ENCODE assay signal across 12 cellular contexts in genomic region chr6:110255356-110255755, GRCh38.
DNase-seq lines count a peak whose midpoint lies in the region; ATAC-seq and TF ChIP-seq lines count a peak whose summit lies in the region.
"Had no signal": no experiment of that assay in that cellular context is flagged by ENCODE, and none has a peak within 500 bp of the region (broad histone marks: within the 10 kb centered on the region; RNA-seq: fewer than 3 reads in every experiment).

No MANE protein-coding gene starts in this region.

- TF ChIP-seq CTCF in hepatocyte (IDR thresholded peaks at IDR 0.05; ENCODE audit: poor library complexity) (no peak), prostate gland (IDR thresholded peaks at IDR 0.05) (no peak)

- no peak overlapping the region for H2AFZ ChIP-seq in hepatocyte

- H3K79me2 ChIP-seq in hepatocyte: no peaks in the 10 kb centered on the region

- H3K36me3 ChIP-seq in hepatocyte (replicated peaks; ENCODE audit: insufficient read depth, low read depth) (no peaks in the 10 kb centered on the region), prostate gland (no peaks in the 10 kb centered on the region)

- CTCF ChIA-PET in activated CD4-positive, alpha-beta memory T cell treated with anti-CD3 and anti-CD28 coated beads for 36 hours (lab: Charles Lee): no interaction called here

- H3K9me3 ChIP-seq in hepatocyte (ENCODE audit: low read depth) (no peaks in the 10 kb centered on the region), prostate gland (no peaks in the 10 kb centered on the region)
- H3K9me3 ChIP-seq: mucosa of descending colon had no signal

- H3K27ac ChIP-seq in hepatocyte: no peak overlapping the region
- no peak overlapping the region for H3K27ac ChIP-seq in prostate gland

- no peak for TF ChIP-seq POLR2A in prostate gland (IDR thresholded peaks at IDR 0.05)

- H3K4me3 Mint-ChIP-seq in activated CD4-positive, alpha-beta memory T cell treated with anti-CD3 and anti-CD28 coated beads for 36 hours: no peak overlapping the region
- no peak overlapping the region for H3K4me3 Mint-ChIP-seq in activated T-helper 1 cell treated with anti-CD3 and anti-CD28 coated beads, Interleukin-12 subunit alpha, Interleukin-12 subunit beta, Interleukin-2, Interleukin-4 antibody, amounts not matched to agents 30 ng/mL and 10 ng/mL and 1 ng/mL, durations not matched to agents 14 hours and 24 hours and 36 hours
- H3K4me3 Mint-ChIP-seq: dendritic cell treated with granulocyte-macrophage colony-stimulating factor and Interleukin-4, amounts not matched to agents 40 ng/mL and 50 ng/mL, for 4 days had no signal

- intact Hi-C loops in activated CD4-positive, alpha-beta memory T cell treated with anti-CD3 and anti-CD28 coated beads for 36 hours (cut with micrococcal nuclease): no loop called here
- intact Hi-C loops in prostate gland (cut with DNase I): no loop called here
- intact Hi-C loops in activated T-helper 1 cell treated with anti-CD3 and anti-CD28 coated beads, Interleukin-12 subunit alpha, Interleukin-12 subunit beta, Interleukin-2, Interleukin-4 antibody, amounts not matched to agents 30 ng/mL and 10 ng/mL and 1 ng/mL, durations not matched to agents 14 hours and 24 hours and 36 hours (cut with micrococcal nuclease): no loop called here

- no peaks in the 10 kb centered on the region for H4K20me1 ChIP-seq in hepatocyte (ENCODE audit: insufficient read depth, poor library complexity, severe bottlenecking)

- H3K4me1 ChIP-seq in hepatocyte (ENCODE audit: insufficient read depth) (no peaks in the 10 kb centered on the region), prostate gland (replicated peaks) (no peaks in the 10 kb centered on the region)

- ATAC-seq in GM18511 (IDR thresholded peaks at IDR 0.05; ENCODE audit: unreplicated experiment): no peak
- ATAC-seq: mucosa of descending colon had no signal

- no peak overlapping the region for H3K4me3 ChIP-seq in hepatocyte
- no peak overlapping the region for H3K4me3 ChIP-seq in prostate gland
- H3K4me3 ChIP-seq: mucosa of descending colon had no signal

- no peaks in the 10 kb centered on the region for H3K9me2 ChIP-seq in hepatocyte (replicated peaks; ENCODE audit: insufficient read depth)

- peak; percentile 60 for DNase-seq in AG08396 (ENCODE audit: low spot score)
- peak; percentile 23 for DNase-seq in HPDE6-E6E7 (ENCODE audit: extremely low spot score)
- DNase-seq in activated CD4-positive, alpha-beta memory T cell treated with anti-CD3 and anti-CD28 coated beads for 36 hours: peak; percentile 29
- peak; percentile 63 for DNase-seq in hepatocyte (ENCODE audit: low spot score)
- no peak for DNase-seq in prostate gland (ENCODE audit: low spot score)
- no peak for DNase-seq in effector CD8-positive, alpha-beta T cell (lab: John Stamatoyannopoulos, UW)
- DNase-seq in activated T-helper 1 cell treated with anti-CD3 and anti-CD28 coated beads, Interleukin-12 subunit alpha, Interleukin-12 subunit beta, Interleukin-2, Interleukin-4 antibody, amounts not matched to agents 30 ng/mL and 10 ng/mL and 1 ng/mL, durations not matched to agents 14 hours and 24 hours and 36 hours (ENCODE audit: low spot score): no peak
- DNase-seq: DMS79 treated with DMSO at 0.1 percent for 48 hours, T-helper 9 cell had no signal

- H3K4me2 ChIP-seq in hepatocyte: no peak overlapping the region

- H3K27me3 Mint-ChIP-seq in activated CD4-positive, alpha-beta memory T cell treated with anti-CD3 and anti-CD28 coated beads for 36 hours: peaks cover 4% of the 10 kb centered on the region
- no peaks in the 10 kb centered on the region for H3K27me3 Mint-ChIP-seq in activated T-helper 1 cell treated with anti-CD3 and anti-CD28 coated beads, Interleukin-12 subunit alpha, Interleukin-12 subunit beta, Interleukin-2, Interleukin-4 antibody, amounts not matched to agents 30 ng/mL and 10 ng/mL and 1 ng/mL, durations not matched to agents 14 hours and 24 hours and 36 hours (ENCODE audit: insufficient read depth)
- H3K27me3 Mint-ChIP-seq: dendritic cell treated with granulocyte-macrophage colony-stimulating factor and Interleukin-4, amounts not matched to agents 40 ng/mL and 50 ng/mL, for 4 days had no signal

- H3K27me3 ChIP-seq in hepatocyte (no peaks in the 10 kb centered on the region), prostate gland (replicated peaks; ENCODE audit: insufficient read depth) (no peaks in the 10 kb centered on the region)

- no peaks in the 10 kb centered on the region for H3K4me1 Mint-ChIP-seq in activated CD4-positive, alpha-beta memory T cell treated with anti-CD3 and anti-CD28 coated beads for 36 hours (ENCODE audit: low read depth)
- no peaks in the 10 kb centered on the region for H3K4me1 Mint-ChIP-seq in activated T-helper 1 cell treated with anti-CD3 and anti-CD28 coated beads, Interleukin-12 subunit alpha, Interleukin-12 subunit beta, Interleukin-2, Interleukin-4 antibody, amounts not matched to agents 30 ng/mL and 10 ng/mL and 1 ng/mL, durations not matched to agents 14 hours and 24 hours and 36 hours (ENCODE audit: low read depth)

- H3K9me3 Mint-ChIP-seq in activated CD4-positive, alpha-beta memory T cell treated with anti-CD3 and anti-CD28 coated beads for 36 hours: peaks cover 13% of the 10 kb centered on the region
- H3K9me3 Mint-ChIP-seq in activated T-helper 1 cell treated with anti-CD3 and anti-CD28 coated beads, Interleukin-12 subunit alpha, Interleukin-12 subunit beta, Interleukin-2, Interleukin-4 antibody, amounts not matched to agents 30 ng/mL and 10 ng/mL and 1 ng/mL, durations not matched to agents 14 hours and 24 hours and 36 hours: no peaks in the 10 kb centered on the region

- H3K36me3 Mint-ChIP-seq in activated CD4-positive, alpha-beta memory T cell treated with anti-CD3 and anti-CD28 coated beads for 36 hours: no peaks in the 10 kb centered on the region
- no peaks in the 10 kb centered on the region for H3K36me3 Mint-ChIP-seq in activated T-helper 1 cell treated with anti-CD3 and anti-CD28 coated beads, Interleukin-12 subunit alpha, Interleukin-12 subunit beta, Interleukin-2, Interleukin-4 antibody, amounts not matched to agents 30 ng/mL and 10 ng/mL and 1 ng/mL, durations not matched to agents 14 hours and 24 hours and 36 hours (ENCODE audit: low read depth)

- WGBS in hepatocyte (ENCODE audit: low lambda C conversion rate, missing lambda C conversion rate): 24% methylated on average over 5 of the region's 5 CpGs
- WGBS in prostate gland: 15% methylated on average over 5 of the region's 5 CpGs

- H3K27ac Mint-ChIP-seq in activated CD4-positive, alpha-beta memory T cell treated with anti-CD3 and anti-CD28 coated beads for 36 hours: no peak overlapping the region
- H3K27ac Mint-ChIP-seq in activated T-helper 1 cell treated with anti-CD3 and anti-CD28 coated beads, Interleukin-12 subunit alpha, Interleukin-12 subunit beta, Interleukin-2, Interleukin-4 antibody, amounts not matched to agents 30 ng/mL and 10 ng/mL and 1 ng/mL, durations not matched to agents 14 hours and 24 hours and 36 hours: no peak overlapping the region
- H3K27ac Mint-ChIP-seq: dendritic cell treated with granulocyte-macrophage colony-stimulating factor and Interleukin-4, amounts not matched to agents 40 ng/mL and 50 ng/mL, for 4 days had no signal

- POLR2A ChIA-PET in activated CD4-positive, alpha-beta memory T cell treated with anti-CD3 and anti-CD28 coated beads for 36 hours (lab: Charles Lee): no interaction called here

Comparison
In these comparisons a context has a peak if more than half of its experiments do, and no peak if none do; other contexts are left out.
1. DNase-seq: peak in AG08396 (single experiment), HPDE6-E6E7 (single experiment), activated CD4-positive, alpha-beta memory T cell treated with anti-CD3 and anti-CD28 coated beads for 36 hours (single experiment) and hepatocyte (single experiment); none in prostate gland (single experiment), effector CD8-positive, alpha-beta T cell (single experiment) and activated T-helper 1 cell treated with anti-CD3 and anti-CD28 coated beads, Interleukin-12 subunit alpha, Interleukin-12 subunit beta, Interleukin-2, Interleukin-4 antibody, amounts not matched to agents 30 ng/mL and 10 ng/mL and 1 ng/mL, durations not matched to agents 14 hours and 24 hours and 36 hours (single experiment).